9 cellular contexts compared by ENCODE assay signal in genomic region chr2:86372641-86373502, GRCh38. TPM values are rescaled to one million over a fixed set of nuclear protein-coding genes. Genes with fewer than 3 reads are reported as not detected.
DNase-seq lines count a peak whose midpoint lies in the region; ATAC-seq and TF ChIP-seq lines count a peak whose summit lies in the region.
"Had no signal": no experiment of that assay in that cellular context is flagged by ENCODE, and none has a peak within 500 bp of the region (broad histone marks: within the 10 kb centered on the region; RNA-seq: fewer than 3 reads in every experiment).

No MANE protein-coding gene starts in this region.

- POLR2A ChIA-PET in activated CD4-positive, alpha-beta memory T cell treated with anti-CD3 and anti-CD28 coated beads for 36 hours (lab: Charles Lee), result no interaction called here

- intact Hi-C loops in activated CD4-positive, alpha-beta memory T cell treated with anti-CD3 and anti-CD28 coated beads for 36 hours (cut with micrococcal nuclease), result no loop called here

- ATAC-seq in gastroesophageal sphincter, result peak; percentile 77
- ATAC-seq in GM18520 (IDR thresholded peaks at IDR 0.05; ENCODE audit: unreplicated experiment), result no peak
- ATAC-seq in HG02973 (IDR thresholded peaks at IDR 0.05; ENCODE audit: unreplicated experiment), result no peak

- H3K27me3 Mint-ChIP-seq in activated CD4-positive, alpha-beta memory T cell treated with anti-CD3 and anti-CD28 coated beads for 36 hours, result no peaks in the 10 kb centered on the region

- TF ChIP-seq POLR2A in gastroesophageal sphincter (IDR thresholded peaks at IDR 0.05), result no peak

- H3K27me3 ChIP-seq in gastroesophageal sphincter, result no peaks in the 10 kb centered on the region

- peak; percentile 23 for DNase-seq in DMS114 treated with DMSO at 0.1 percent for 48 hours (lab: John Stamatoyannopoulos, UW; ENCODE audit: unreplicated experiment)
- peak; percentile 11 for DNase-seq in SKM-1 (lab: John Stamatoyannopoulos, UW; ENCODE audit: unreplicated experiment)
- DNase-seq in retinal pigment epithelial cell (ENCODE audit: low read depth), result no peak
- no peak for DNase-seq in activated CD4-positive, alpha-beta memory T cell treated with anti-CD3 and anti-CD28 coated beads for 36 hours

- H3K36me3 ChIP-seq in gastroesophageal sphincter, result no peaks in the 10 kb centered on the region

- peaks cover 26% of the 10 kb centered on the region for H3K4me1 Mint-ChIP-seq in activated CD4-positive, alpha-beta memory T cell treated with anti-CD3 and anti-CD28 coated beads for 36 hours (ENCODE audit: low read depth)

- peaks cover 0 to 5% (median 0%) of the 10 kb centered on the region in 3 donors for H3K9me3 ChIP-seq in gastroesophageal sphincter

- peak; percentile 57 to 71 (median 64) for TF ChIP-seq CTCF in gastroesophageal sphincter (IDR thresholded peaks at IDR 0.05)
- TF ChIP-seq CTCF in retinal pigment epithelial cell (conservative IDR thresholded peaks at IDR 0.05; ENCODE audit: low read depth, low read length), result peak; percentile 83

- H3K4me3 ChIP-seq in gastroesophageal sphincter (no peak overlapping the region), retinal pigment epithelial cell (ENCODE audit: low read length) (no peak overlapping the region)
- H3K4me3 ChIP-seq: SK-N-MC had no signal

- H3K36me3 Mint-ChIP-seq in activated CD4-positive, alpha-beta memory T cell treated with anti-CD3 and anti-CD28 coated beads for 36 hours, result peaks cover 3% of the 10 kb centered on the region

- TF ChIP-seq RAD21 in Ishikawa (IDR thresholded peaks at IDR 0.05; ENCODE audit: low read depth), result peak; percentile 76

- WGBS in gastroesophageal sphincter (ENCODE audit: low coverage in 1 of 2), 2 donors, result 14 to 24% methylated on average over 3 of the region's 4 CpGs

- CTCF ChIA-PET in activated CD4-positive, alpha-beta memory T cell treated with anti-CD3 and anti-CD28 coated beads for 36 hours (lab: Charles Lee), result interaction anchor here (0.7 to 3.0 kb wide), 3 partner anchors 12 to 157 kb away, joined by 3 to 21 read pairs (median 3); no protein-coding TSS in a partner anchor

- peaks cover 9% of the 10 kb centered on the region for H3K9me3 Mint-ChIP-seq in activated CD4-positive, alpha-beta memory T cell treated with anti-CD3 and anti-CD28 coated beads for 36 hours

- TF ChIP-seq EP300 in Ishikawa (IDR thresholded peaks at IDR 0.05; ENCODE audit: borderline replicate concordance), result no peak
- no peak for TF ChIP-seq EP300 in gastroesophageal sphincter (IDR thresholded peaks at IDR 0.05)

- peaks cover 0 to 17% (median 6%) of the 10 kb centered on the region in 3 donors for H3K4me1 ChIP-seq in gastroesophageal sphincter

- peak overlapping the region in 1 of 4 donors; percentile 31 for H3K27ac ChIP-seq in gastroesophageal sphincter
- H3K27ac ChIP-seq: SK-N-MC had no signal

- H3K4me3 Mint-ChIP-seq in activated CD4-positive, alpha-beta memory T cell treated with anti-CD3 and anti-CD28 coated beads for 36 hours, result no peak overlapping the region

- no peak overlapping the region for H3K27ac Mint-ChIP-seq in activated CD4-positive, alpha-beta memory T cell treated with anti-CD3 and anti-CD28 coated beads for 36 hours

TF ChIP-seq in Ishikawa, 13 proteins besides CTCF, POLR2A, EP300 and RAD21:
- TF ChIP-seq REST (IDR thresholded peaks at IDR 0.05; ENCODE audit: low read depth), result no peak
- no peak for TF ChIP-seq EGR1 (IDR thresholded peaks at IDR 0.05)
- no peak for TF ChIP-seq MAX (IDR thresholded peaks at IDR 0.05)
- TF ChIP-seq ZBTB7A (IDR thresholded peaks at IDR 0.05; ENCODE audit: low read depth), result no peak
- no peak for TF ChIP-seq FOXM1 (IDR thresholded peaks at IDR 0.05; ENCODE audit: borderline replicate concordance, low read depth)
- TF ChIP-seq CREB1 (IDR thresholded peaks at IDR 0.05; ENCODE audit: low read depth), result no peak
- no peak for TF ChIP-seq TCF12 (IDR thresholded peaks at IDR 0.05; ENCODE audit: low read depth)
- no peak for TF ChIP-seq NFIC (IDR thresholded peaks at IDR 0.05)
- TF ChIP-seq YY1 (IDR thresholded peaks at IDR 0.05; ENCODE audit: low read depth), result no peak
- TF ChIP-seq TEAD4 (IDR thresholded peaks at IDR 0.05), result no peak
- TF ChIP-seq TAF1 (IDR thresholded peaks at IDR 0.05; ENCODE audit: low read depth), result no peak
- TF ChIP-seq CEBPB (IDR thresholded peaks at IDR 0.05), result no peak
- TF ChIP-seq, protein P1, sequence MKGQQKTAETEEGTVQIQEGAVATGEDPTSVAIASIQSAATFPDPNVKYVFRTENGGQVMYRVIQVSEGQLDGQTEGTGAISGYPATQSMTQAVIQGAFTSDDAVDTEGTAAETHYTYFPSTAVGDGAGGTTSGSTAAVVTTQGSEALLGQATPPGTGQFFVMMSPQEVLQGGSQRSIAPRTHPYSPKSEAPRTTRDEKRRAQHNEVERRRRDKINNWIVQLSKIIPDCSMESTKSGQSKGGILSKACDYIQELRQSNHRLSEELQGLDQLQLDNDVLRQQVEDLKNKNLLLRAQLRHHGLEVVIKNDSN (IDR thresholded peaks at IDR 0.05), result no peak

RNA-seq across cellular contexts. Expression of gene REEP1, which starts 35.4 kb away (rescaled TPM):
- 100 to 1,000 TPM in 1 of 4 donors, 10 to 100 TPM in 3; 22.9 to 107 (median 70.7) TPM for total RNA-seq in gastroesophageal sphincter
- under 1 TPM; 0.07 to 0.15 TPM for total RNA-seq in activated CD4-positive, alpha-beta memory T cell treated with anti-CD3 and anti-CD28 coated beads for 36 hours

Comparison
In these comparisons a context has a peak if more than half of its experiments do, and no peak if none do; other contexts are left out.
1. DNase-seq: peak in DMS114 treated with DMSO at 0.1 percent for 48 hours (single experiment) and SKM-1 (single experiment); none in retinal pigment epithelial cell (single experiment) and activated CD4-positive, alpha-beta memory T cell treated with anti-CD3 and anti-CD28 coated beads for 36 hours (single experiment).
2. RNA of gene REEP1, which starts 35.4 kb away (total RNA-seq): 22.9 to 107 TPM in gastroesophageal sphincter; 0.07 to 0.15 TPM in activated CD4-positive, alpha-beta memory T cell treated with anti-CD3 and anti-CD28 coated beads for 36 hours; every median in the first group is over 10 times any median in the second.